ENCODE assay signal across 20 cellular contexts in genomic region chr18:13488281-13488929, GRCh38.
"Had no signal": no experiment of that assay in that cellular context is flagged by ENCODE, and none has a peak within 500 bp of the region (broad histone marks: within the 10 kb centered on the region; RNA-seq: fewer than 3 reads in every experiment).

No MANE protein-coding gene starts in this region.

- DNase-seq: activated CD4-positive, alpha-beta T cell treated with anti-CD3 and anti-CD28 coated beads for 1 hour; activated CD4-positive, alpha-beta T cell treated with anti-CD3 and anti-CD28 coated beads, Interleukin-2, amount 50 U/mL, for 48 hours; activated CD8-positive, alpha-beta memory T cell treated with anti-CD3 and anti-CD28 coated beads, Interleukin-2, amount 10 ng/mL, durations not matched to agents 7 days and 5 days; activated naive CD8-positive, alpha-beta T cell treated with anti-CD3 and anti-CD28 coated beads, Interleukin-2, amount 10 ng/mL, durations not matched to agents 7 days and 5 days; body of pancreas; effector memory CD8-positive, alpha-beta T cell; esophagus squamous epithelium; left cardiac atrium; mesenchymal stem cell; nephron progenitor cell; occipital lobe; spleen; stimulated activated CD4-positive, alpha-beta T cell treated with anti-CD3 and anti-CD28 coated beads, Interleukin-4, amount 100 ng/mL, for 4 hours; stimulated activated naive CD4-positive, alpha-beta T cell; substantia nigra; tibial artery; WERI-Rb-1 had no signal

- H3K9me3 ChIP-seq: body of pancreas, esophagus squamous epithelium, spleen, tibial artery, vagina had no signal

- H3K27ac ChIP-seq: body of pancreas, esophagus squamous epithelium, tibial artery, vagina, WERI-Rb-1 had no signal

- ATAC-seq: activated CD8-positive, alpha-beta memory T cell treated with anti-CD3 and anti-CD28 coated beads, Interleukin-2, amount 10 ng/mL, durations not matched to agents 7 days and 5 days; body of pancreas; effector memory CD8-positive, alpha-beta T cell had no signal

- H3K27ac Mint-ChIP-seq: activated CD8-positive, alpha-beta memory T cell treated with anti-CD3 and anti-CD28 coated beads, Interleukin-2, amount 10 ng/mL, durations not matched to agents 7 days and 5 days; activated T-helper 2 cell treated with anti-CD3 and anti-CD28 coated beads, Interferon-gamma antibody, Interleukin-2, Interleukin-4, amounts not matched to agents 10 μg/mL and 5 μg/mL and 100 μg/mL, durations not matched to agents 14 hours and 24 hours and 36 hours; nephron progenitor cell; T-helper 1 cell treated with Interleukin-12 subunit alpha and Interleukin-12 subunit beta and Interleukin-4 antibody, amounts not matched to agents 30 μg/mL and 1 μg/mL, for 36 hours had no signal

- H3K4me1 ChIP-seq: body of pancreas, esophagus squamous epithelium, tibial artery, vagina had no signal

- H3K27me3 Mint-ChIP-seq: activated CD8-positive, alpha-beta memory T cell treated with anti-CD3 and anti-CD28 coated beads, Interleukin-2, amount 10 ng/mL, durations not matched to agents 7 days and 5 days; activated naive CD8-positive, alpha-beta T cell treated with anti-CD3 and anti-CD28 coated beads, Interleukin-2, amount 10 ng/mL, durations not matched to agents 7 days and 5 days; effector memory CD8-positive, alpha-beta T cell had no signal

- H3K4me3 ChIP-seq: body of pancreas, esophagus squamous epithelium, spleen, tibial artery, vagina had no signal

- H3K4me3 Mint-ChIP-seq: activated CD8-positive, alpha-beta memory T cell treated with anti-CD3 and anti-CD28 coated beads, Interleukin-2, amount 10 ng/mL, durations not matched to agents 7 days and 5 days; activated naive CD8-positive, alpha-beta T cell treated with anti-CD3 and anti-CD28 coated beads, Interleukin-2, amount 10 ng/mL, durations not matched to agents 7 days and 5 days; nephron progenitor cell; T-helper 1 cell treated with Interleukin-12 subunit alpha and Interleukin-12 subunit beta and Interleukin-4 antibody, amounts not matched to agents 30 μg/mL and 1 μg/mL, for 36 hours had no signal

- H3K9me3 Mint-ChIP-seq: activated naive CD8-positive, alpha-beta T cell treated with anti-CD3 and anti-CD28 coated beads, Interleukin-2, amount 10 ng/mL, durations not matched to agents 7 days and 5 days; activated T-helper 2 cell treated with anti-CD3 and anti-CD28 coated beads, Interferon-gamma antibody, Interleukin-2, Interleukin-4, amounts not matched to agents 10 μg/mL and 5 μg/mL and 100 μg/mL, durations not matched to agents 14 hours and 24 hours and 36 hours; effector memory CD8-positive, alpha-beta T cell; T-helper 1 cell treated with Interleukin-12 subunit alpha and Interleukin-12 subunit beta and Interleukin-4 antibody, amounts not matched to agents 30 μg/mL and 1 μg/mL, for 36 hours had no signal

- H3K36me3 ChIP-seq: esophagus squamous epithelium, vagina, WERI-Rb-1 had no signal

- H3K36me3 Mint-ChIP-seq: activated CD8-positive, alpha-beta memory T cell treated with anti-CD3 and anti-CD28 coated beads, Interleukin-2, amount 10 ng/mL, durations not matched to agents 7 days and 5 days had no signal

- H3K27me3 ChIP-seq: body of pancreas, esophagus squamous epithelium, spleen, tibial artery, vagina had no signal
